Comparison of ENCODE assay signal across 8 cellular contexts in the genomic region with DNA sequence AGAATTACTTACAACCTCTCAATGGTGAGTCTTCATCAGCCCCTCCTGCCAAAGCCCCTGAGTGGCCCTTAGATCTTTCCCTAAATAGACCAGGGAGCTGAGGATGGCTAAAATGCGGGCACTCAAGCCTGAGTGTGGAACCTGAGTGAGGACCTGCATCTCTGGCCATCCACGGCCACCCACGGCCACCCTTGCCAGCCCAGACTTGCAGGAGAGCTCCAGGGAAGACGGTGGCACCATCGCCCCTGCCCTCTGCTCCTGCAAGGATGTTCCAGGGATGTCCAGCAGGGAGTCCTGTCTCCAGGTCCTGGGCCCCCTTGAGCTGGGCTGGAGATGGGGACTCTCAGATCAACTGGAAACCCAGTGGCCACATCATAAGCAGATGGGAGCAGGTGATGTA.
"Had no signal": no experiment of that assay in that cellular context is flagged by ENCODE, and none has a peak within 500 bp of the region (broad histone marks: within the 10 kb centered on the region; RNA-seq: fewer than 3 reads in every experiment).

No MANE protein-coding gene starts in this region.

- FAIRE-seq: H1, H54, HTR-8/SVneo, K562 had no signal

- DNase-seq: H9, HCEC 1CT, IMR-90 had no signal

- H3K4me3 ChIP-seq: GM23338, K562 had no signal

- ATAC-seq: GM23338, K562 had no signal
